Comparison of ENCODE assay signal across 8 cellular contexts in genomic region chr16:4537376-4538066, GRCh38. TPM values are rescaled to one million over a fixed set of nuclear protein-coding genes. Genes with fewer than 3 reads are reported as not detected.
A peak's percentile ranks its signal among the peaks of the same experiment; 100 is the strongest.
DNase-seq lines count a peak whose midpoint lies in the region; ATAC-seq and TF ChIP-seq lines count a peak whose summit lies in the region.

No MANE protein-coding gene starts in this region.

- no peaks in the 10 kb centered on the region for H4K20me1 ChIP-seq in Loucy (ENCODE audit: insufficient read depth, low read length, poor library complexity, severe bottlenecking)

- H3K27ac ChIP-seq in coronary artery = peak overlapping the region; percentile 90 to 92

- no peaks in the 10 kb centered on the region for H3K27me3 ChIP-seq in Loucy (ENCODE audit: insufficient read depth, low read length, poor library complexity, severe bottlenecking)

- H3K4me1 ChIP-seq in Loucy (ENCODE audit: insufficient read depth, low read length, poor library complexity, severe bottlenecking) = peaks cover 11% of the 10 kb centered on the region

- H3K4me3 ChIP-seq in Loucy (ENCODE audit: low read length, poor library complexity, severe bottlenecking) (peak overlapping the region; percentile 81), coronary artery (peak overlapping the region; percentile 92)

- H3K36me3 ChIP-seq in Loucy (ENCODE audit: insufficient read depth, low read length) = no peaks in the 10 kb centered on the region

- no peak overlapping the region for H2AFZ ChIP-seq in Loucy (ENCODE audit: low read length)

- H3K4me1 Mint-ChIP-seq in CD14-positive monocyte = peaks cover 25% of the 10 kb centered on the region
- peaks cover 25% of the 10 kb centered on the region for H3K4me1 Mint-ChIP-seq in memory B cell
- peaks cover 11% of the 10 kb centered on the region for H3K4me1 Mint-ChIP-seq in type B pancreatic cell (ENCODE audit: unreplicated experiment)

- H3K36me3 Mint-ChIP-seq in CD14-positive monocyte (peaks cover 26 to 27% of the 10 kb centered on the region in 2 donors), memory B cell (peaks cover 12% of the 10 kb centered on the region), type B pancreatic cell (peaks cover 21% of the 10 kb centered on the region)

- ATAC-seq in memory B cell (ENCODE audit: low read depth) = no peak
- no peak for ATAC-seq in HG03045 (IDR thresholded peaks at IDR 0.05; ENCODE audit: unreplicated experiment)

- H3K27ac Mint-ChIP-seq in CD14-positive monocyte = peak overlapping the region in 3 of 7 donors; percentile 54 to 75 (median 54)
- H3K27ac Mint-ChIP-seq in memory B cell = peak overlapping the region; percentile 30
- peak overlapping the region; percentile 79 for H3K27ac Mint-ChIP-seq in type B pancreatic cell

- H3K4me3 Mint-ChIP-seq in CD14-positive monocyte = peak overlapping the region; percentile 72 to 86
- peak overlapping the region; percentile 72 for H3K4me3 Mint-ChIP-seq in memory B cell
- H3K4me3 Mint-ChIP-seq in type B pancreatic cell = peak overlapping the region; percentile 86

- intact Hi-C loops in CD14-positive monocyte (cut with micrococcal nuclease) = loop anchor here (2.0 kb wide), 2 partner anchors 61 to 77 kb away; partner anchors contain the start of genes HMOX2 (in 1 of the 2) and UBALD1 (in 1 of the 2)

- H3K9me3 Mint-ChIP-seq in CD14-positive monocyte = peaks cover 6 to 26% (median 20%) of the 10 kb centered on the region in 7 donors
- H3K9me3 Mint-ChIP-seq in memory B cell = peaks cover 4% of the 10 kb centered on the region
- peaks cover 5% of the 10 kb centered on the region for H3K9me3 Mint-ChIP-seq in type B pancreatic cell

- H3K79me2 ChIP-seq in Loucy (ENCODE audit: insufficient read depth, low read length) = peaks cover 30% of the 10 kb centered on the region

- DNase-seq in CD14-positive monocyte (ENCODE audit: low spot score) (no peak), coronary artery (ENCODE audit: low spot score) (no peak), memory B cell (ENCODE audit: low spot score in 2 of 2) (no peak), type B pancreatic cell (ENCODE audit: extremely low spot score, unreplicated experiment) (no peak), NCI-H748 treated with DMSO at 0.1 percent for 48 hours (lab: John Stamatoyannopoulos, UW) (no peak), NCI-H2029 (lab: John Stamatoyannopoulos, UW) (no peak)

- H3K27me3 Mint-ChIP-seq in CD14-positive monocyte (ENCODE audit: low read depth in 3 of 3) (peaks cover 9 to 12% (median 10%) of the 10 kb centered on the region in 3 donors), memory B cell (peaks cover 2% of the 10 kb centered on the region), type B pancreatic cell (peaks cover 12% of the 10 kb centered on the region)

- peak overlapping the region; percentile 80 for H3K4me2 ChIP-seq in Loucy (ENCODE audit: low read depth, low read length, poor library complexity, severe bottlenecking)

- H3K9ac ChIP-seq in Loucy (ENCODE audit: low read depth, low read length, poor library complexity, severe bottlenecking) = peak overlapping the region; percentile 82

- TF ChIP-seq CTCF in CD14-positive monocyte (IDR thresholded peaks at IDR 0.05) (no peak), Loucy (conservative IDR thresholded peaks at IDR 0.05; ENCODE audit: low read length) (no peak), coronary artery (IDR thresholded peaks at IDR 0.05) (no peak), type B pancreatic cell (conservative IDR thresholded peaks at IDR 0.05) (no peak)

- no peaks in the 10 kb centered on the region for H3K9me2 ChIP-seq in Loucy (replicated peaks; ENCODE audit: low read depth, low read length)

- no peaks in the 10 kb centered on the region for H3K9me3 ChIP-seq in Loucy (ENCODE audit: insufficient read depth, low read depth, low read length)

- H3F3A ChIP-seq in Loucy (ENCODE audit: low read depth) = no peaks in the 10 kb centered on the region

RNA-seq across cellular contexts. Expression of gene CDIP1, which starts 1.1 kb away (rescaled TPM):
- 10 to 100 TPM in 1 of 2 donors, 1 to 10 TPM in 1; 8.6 to 10.8 TPM for polyA plus RNA-seq in CD14-positive monocyte
- total RNA-seq in type B pancreatic cell (ENCODE audit: low replicate concordance) = 19.2 and 41.3 TPM in 2 replicates

RNA-seq across cellular contexts. Expression of gene C16orf96, which starts 18.6 kb away (rescaled TPM):
- not detected for polyA plus RNA-seq in CD14-positive monocyte
- 0.14 and 0.43 TPM in 2 replicates for total RNA-seq in type B pancreatic cell (ENCODE audit: low replicate concordance)
